ENCODE assay signal across 23 cellular contexts in genomic region chr1:181846001-181846645, GRCh38.
"Had no signal": no experiment of that assay in that cellular context is flagged by ENCODE, and none has a peak within 500 bp of the region (broad histone marks: within the 10 kb centered on the region; RNA-seq: fewer than 3 reads in every experiment).

No MANE protein-coding gene starts in this region.

- H3K27me3 ChIP-seq: colonic mucosa, esophagus muscularis mucosa, foreskin keratinocyte, gastrocnemius medialis, gastroesophageal sphincter, heart left ventricle had no signal

- H3K9me3 ChIP-seq: colonic mucosa, esophagus muscularis mucosa, esophagus squamous epithelium, gastrocnemius medialis, gastroesophageal sphincter, heart right ventricle had no signal

- H3K4me3 ChIP-seq: colonic mucosa, coronary artery, dorsolateral prefrontal cortex, esophagus muscularis mucosa, esophagus squamous epithelium, gastrocnemius medialis, gastroesophageal sphincter, heart left ventricle, heart right ventricle had no signal

- DNase-seq: colonic mucosa; cortex of kidney; dermis blood vessel endothelial cell; dorsolateral prefrontal cortex; effector CD4-positive, alpha-beta T cell; effector CD8-positive, alpha-beta T cell; effector memory CD4-positive, alpha-beta T cell; effector memory CD8-positive, alpha-beta T cell; endodermal cell; erythroblast; esophagus squamous epithelium; foreskin fibroblast; foreskin keratinocyte; foreskin melanocyte; gastrocnemius medialis; glutamatergic neuron; head of caudate nucleus; heart left ventricle; heart right ventricle had no signal

- H3K27ac ChIP-seq: colonic mucosa, coronary artery, dorsolateral prefrontal cortex, epithelial cell of prostate, esophagus muscularis mucosa, esophagus squamous epithelium, foreskin keratinocyte, gastrocnemius medialis, gastroesophageal sphincter, heart left ventricle, heart right ventricle had no signal

- H3K36me3 ChIP-seq: colonic mucosa, esophagus muscularis mucosa, esophagus squamous epithelium, gastrocnemius medialis, gastroesophageal sphincter, heart left ventricle, heart right ventricle had no signal

- H3K4me1 ChIP-seq: colonic mucosa, esophagus muscularis mucosa, esophagus squamous epithelium, foreskin keratinocyte, gastrocnemius medialis, gastroesophageal sphincter, heart left ventricle, heart right ventricle had no signal
